1 cellular context compared by ENCODE assay signal in genomic region chr14:36319899-36320209, GRCh38.
TF ChIP-seq lines count a peak whose summit lies in the region.

No MANE protein-coding gene starts in this region.

TF ChIP-seq in H1, 55 proteins besides CTCF, POLR2A, EP300 and RAD21:
- TF ChIP-seq MAFK (IDR thresholded peaks at IDR 0.05; ENCODE audit: low read depth, low read length): no peak
- TF ChIP-seq KDM4A (IDR thresholded peaks at IDR 0.05; ENCODE audit: low read depth, low read length, severe bottlenecking): no peak
- TF ChIP-seq NANOG (IDR thresholded peaks at IDR 0.05; ENCODE audit: insufficient read depth, low read depth, low read length, poor library complexity, severe bottlenecking): no peak
- TF ChIP-seq NRF1 (IDR thresholded peaks at IDR 0.05; ENCODE audit: low read depth, low read length): no peak
- TF ChIP-seq EGR1 (IDR thresholded peaks at IDR 0.05; ENCODE audit: borderline replicate concordance, low read depth, low read length): no peak
- TF ChIP-seq SUZ12 (IDR thresholded peaks at IDR 0.05; ENCODE audit: low read length): no peak
- TF ChIP-seq KDM1A (IDR thresholded peaks at IDR 0.05; ENCODE audit: borderline replicate concordance, low read length): no peak
- no peak for TF ChIP-seq CHD7 (IDR thresholded peaks at IDR 0.05; ENCODE audit: insufficient replicate concordance, low read length)
- no peak for TF ChIP-seq POLR2AphosphoS5 (IDR thresholded peaks at IDR 0.05; ENCODE audit: low read depth, low read length)
- no peak for TF ChIP-seq SIX5 (IDR thresholded peaks at IDR 0.05; ENCODE audit: low read depth, low read length)
- TF ChIP-seq TCF12 (IDR thresholded peaks at IDR 0.05; ENCODE audit: low read depth, low read length): no peak
TF ChIP-seq in H1: peak in this region for 0.
